In the genomic region with DNA sequence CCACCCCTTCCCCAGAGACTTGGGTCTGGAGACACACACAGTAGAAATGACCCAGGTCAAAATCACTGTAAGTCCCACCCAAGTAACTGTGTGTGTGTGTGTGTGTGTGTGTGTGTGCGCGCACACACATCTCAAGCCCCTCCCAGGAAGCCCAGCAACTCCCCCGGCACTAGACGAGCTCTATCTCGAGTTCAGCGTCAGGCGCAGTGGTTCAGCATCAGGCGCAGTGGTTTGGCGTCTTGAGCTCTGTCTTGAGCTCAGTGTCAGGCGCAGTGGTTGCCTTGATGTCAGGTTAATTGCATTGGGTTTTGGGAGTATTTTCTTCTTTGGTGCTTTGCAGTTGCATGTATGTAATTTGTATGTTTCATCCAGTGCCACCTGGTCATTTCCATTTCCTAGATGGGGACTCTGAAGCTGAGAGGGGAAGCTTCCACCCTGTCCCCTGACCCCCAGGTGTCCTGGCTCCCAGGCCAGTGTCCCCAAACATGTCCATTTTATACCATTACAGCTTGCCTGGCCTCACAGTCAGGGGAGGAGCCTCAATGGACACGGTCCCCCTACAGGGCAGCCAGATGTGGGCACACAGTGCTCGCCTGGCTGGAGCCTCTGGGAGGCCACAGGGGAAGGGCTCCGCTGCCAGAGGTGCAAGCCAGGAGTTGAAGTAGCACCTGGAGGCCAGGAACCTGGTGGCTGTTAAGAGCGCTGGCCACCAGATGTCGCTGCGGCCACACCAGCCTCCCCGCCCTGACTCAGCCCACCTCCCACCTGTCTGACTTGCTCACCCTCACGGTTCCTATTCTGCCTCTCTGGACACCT, we compare ENCODE assay signal across 8 cellular contexts.
DNase-seq lines count a peak whose midpoint lies in the region; ATAC-seq and TF ChIP-seq lines count a peak whose summit lies in the region.

No MANE protein-coding gene starts in this region.

- H3K4me1 Mint-ChIP-seq in activated CD4-positive, alpha-beta T cell treated with anti-CD3 and anti-CD28 coated beads for 36 hours: no peaks in the 10 kb centered on the region
- H3K4me1 Mint-ChIP-seq in naive thymus-derived CD4-positive, alpha-beta T cell: peaks cover 0 to 5% (median 0%) of the 10 kb centered on the region in 7 donors

- H3K9me3 ChIP-seq in naive thymus-derived CD4-positive, alpha-beta T cell (ENCODE audit: control insufficient read depth in 2 of 3, low read length in 3 of 3): no peaks in the 10 kb centered on the region
- no peaks in the 10 kb centered on the region for H3K9me3 ChIP-seq in stomach

- no peak overlapping the region for H3K4me3 Mint-ChIP-seq in activated CD4-positive, alpha-beta T cell treated with anti-CD3 and anti-CD28 coated beads for 36 hours
- no peak overlapping the region for H3K4me3 Mint-ChIP-seq in naive thymus-derived CD4-positive, alpha-beta T cell

- no peaks in the 10 kb centered on the region for H3K9me3 Mint-ChIP-seq in activated CD4-positive, alpha-beta T cell treated with anti-CD3 and anti-CD28 coated beads for 36 hours (ENCODE audit: low read depth)
- H3K9me3 Mint-ChIP-seq in naive thymus-derived CD4-positive, alpha-beta T cell: peaks cover 0 to 2% (median 0%) of the 10 kb centered on the region in 11 donors

- no peaks in the 10 kb centered on the region for H3K4me1 ChIP-seq in naive thymus-derived CD4-positive, alpha-beta T cell (ENCODE audit: control insufficient read depth in 2 of 2, insufficient read depth in 2 of 2, low read length in 2 of 2)
- peaks cover 0 to 3% (median under 1%) of the 10 kb centered on the region in 4 donors for H3K4me1 ChIP-seq in stomach

- TF ChIP-seq EP300 in stomach (IDR thresholded peaks at IDR 0.05): no peak

- no peak overlapping the region for H3K27ac Mint-ChIP-seq in activated CD4-positive, alpha-beta T cell treated with anti-CD3 and anti-CD28 coated beads for 36 hours
- peak overlapping the region in 2 of 9 donors; percentile 15 to 76 for H3K27ac Mint-ChIP-seq in naive thymus-derived CD4-positive, alpha-beta T cell

- H3K4me3 ChIP-seq in choroid plexus epithelial cell (ENCODE audit: low read depth, low read length) (no peak overlapping the region), stomach (no peak overlapping the region)
- no peak overlapping the region for H3K4me3 ChIP-seq in naive thymus-derived CD4-positive, alpha-beta T cell (ENCODE audit: low read length)

- no peak overlapping the region for H3K27ac ChIP-seq in naive thymus-derived CD4-positive, alpha-beta T cell (ENCODE audit: low read depth, low read length)
- H3K27ac ChIP-seq in stomach: no peak overlapping the region

- no peaks in the 10 kb centered on the region for H3K27me3 ChIP-seq in naive thymus-derived CD4-positive, alpha-beta T cell (ENCODE audit: control insufficient read depth in 2 of 2, insufficient read depth in 2 of 2, low read length in 2 of 2)
- H3K27me3 ChIP-seq in stomach: no peaks in the 10 kb centered on the region

- no peak for TF ChIP-seq POLR2A in stomach (IDR thresholded peaks at IDR 0.05)

- 43 to 51% (median 47%) methylated on average over 14 to 18 of the region's 18 CpGs for WGBS in stomach, 5 donors

- ATAC-seq in Right ventricle myocardium superior (ENCODE audit: poor library complexity): no peak
- peak; percentile 91 for ATAC-seq in activated CD4-positive, alpha-beta T cell treated with anti-CD3 and anti-CD28 coated beads for 36 hours
- ATAC-seq in naive thymus-derived CD4-positive, alpha-beta T cell: peak; percentile 63

- CTCF ChIA-PET in activated CD4-positive, alpha-beta T cell treated with anti-CD3 and anti-CD28 coated beads for 36 hours (lab: Charles Lee): interaction anchor here (0.6 to 5.8 kb wide), 15 partner anchors 11 to 944 kb away, joined by 3 to 43 read pairs (median 4); no protein-coding TSS in a partner anchor
- CTCF ChIA-PET in naive thymus-derived CD4-positive, alpha-beta T cell (lab: Charles Lee): interaction anchor here (0.7 to 6.1 kb wide), 2 partner anchors 17 to 943 kb away, joined by 5 to 66 read pairs; no protein-coding TSS in a partner anchor

- TF ChIP-seq CTCF in choroid plexus epithelial cell (conservative IDR thresholded peaks at IDR 0.05; ENCODE audit: low read depth, low read length) (peak; percentile 87), stomach (IDR thresholded peaks at IDR 0.05) (peak in 5 of 7 experiments; percentile 43 to 73 (median 68))

- H3K36me3 ChIP-seq in naive thymus-derived CD4-positive, alpha-beta T cell (ENCODE audit: control insufficient read depth in 2 of 3, insufficient read depth in 3 of 3, low read length in 3 of 3): no peaks in the 10 kb centered on the region
- H3K36me3 ChIP-seq in stomach: peaks cover 0 to 29% (median 11%) of the 10 kb centered on the region in 4 donors

- peak; percentile 80 for DNase-seq in cardiac septum (ENCODE audit: low spot score)
- DNase-seq in Right ventricle myocardium superior: no peak
- peak; percentile 83 for DNase-seq in NCI-H2171 treated with DMSO at 0.1 percent for 48 hours (lab: John Stamatoyannopoulos, UW)
- DNase-seq in activated CD4-positive, alpha-beta T cell treated with anti-CD3 and anti-CD28 coated beads for 36 hours: peak; percentile 83
- peak; percentile 54 for DNase-seq in choroid plexus epithelial cell (ENCODE audit: low read depth)
- peak; percentile 18 to 67 (median 42) for DNase-seq in naive thymus-derived CD4-positive, alpha-beta T cell
- DNase-seq in stomach: peak; percentile 64
- no peak for DNase-seq in NCI-H1694 treated with DMSO at 0.1 percent for 48 hours (lab: John Stamatoyannopoulos, UW)

- POLR2A ChIA-PET in activated CD4-positive, alpha-beta T cell treated with anti-CD3 and anti-CD28 coated beads for 36 hours (lab: Charles Lee): no interaction called here
- POLR2A ChIA-PET in naive thymus-derived CD4-positive, alpha-beta T cell (lab: Charles Lee): no interaction called here

- intact Hi-C loops in cardiac septum (cut with DNase I) (loop anchor here (2.0 to 5.0 kb wide), 2 partner anchors 110 to 943 kb away; partner anchors contain the start of gene SULF2), Right ventricle myocardium superior (cut with DNase I) (loop anchor here (5.0 kb wide), 1 partner anchor 945 kb away; no protein-coding TSS in a partner anchor), stomach (cut with DNase I; ENCODE audit: low total_unique reads) (loop anchor here (5.0 kb wide), 1 partner anchor 945 kb away; no protein-coding TSS in a partner anchor)
- intact Hi-C loops in activated CD4-positive, alpha-beta T cell treated with anti-CD3 and anti-CD28 coated beads for 36 hours (cut with DNase I, micrococcal nuclease): loop anchor here (1.0 to 10.0 kb wide), 5 partner anchors 35 to 944 kb away; partner anchors contain the start of gene SULF2 (in 1 of the 2)
- intact Hi-C loops in naive thymus-derived CD4-positive, alpha-beta T cell (cut with micrococcal nuclease): loop anchor here (1.0 kb wide), 2 partner anchors 48 to 944 kb away; no protein-coding TSS in a partner anchor

- no peaks in the 10 kb centered on the region for H3K36me3 Mint-ChIP-seq in activated CD4-positive, alpha-beta T cell treated with anti-CD3 and anti-CD28 coated beads for 36 hours (ENCODE audit: low read depth)
- no peaks in the 10 kb centered on the region for H3K36me3 Mint-ChIP-seq in naive thymus-derived CD4-positive, alpha-beta T cell

- H3K27me3 Mint-ChIP-seq in activated CD4-positive, alpha-beta T cell treated with anti-CD3 and anti-CD28 coated beads for 36 hours: no peaks in the 10 kb centered on the region
- H3K27me3 Mint-ChIP-seq in naive thymus-derived CD4-positive, alpha-beta T cell: peaks cover 0 to 3% (median 0%) of the 10 kb centered on the region in 5 donors

Comparison
In these comparisons a context has a peak if more than half of its experiments do, and no peak if none do; other contexts are left out.
1. DNase-seq: peak in cardiac septum (single experiment), NCI-H2171 treated with DMSO at 0.1 percent for 48 hours (single experiment), activated CD4-positive, alpha-beta T cell treated with anti-CD3 and anti-CD28 coated beads for 36 hours (single experiment), choroid plexus epithelial cell (single experiment), naive thymus-derived CD4-positive, alpha-beta T cell (9 of 9) and stomach (single experiment); none in Right ventricle myocardium superior (single experiment) and NCI-H1694 treated with DMSO at 0.1 percent for 48 hours (single experiment).